ENCODE assay signal across 31 cellular contexts in genomic region chr4:114284629-114285028, GRCh38.
"Had no signal": no experiment of that assay in that cellular context is flagged by ENCODE, and none has a peak within 500 bp of the region (broad histone marks: within the 10 kb centered on the region; RNA-seq: fewer than 3 reads in every experiment).

No MANE protein-coding gene starts in this region.

- H3K36me3 ChIP-seq: SJCRH30, WERI-Rb-1 had no signal

- H3K4me1 Mint-ChIP-seq: activated CD4-positive, alpha-beta memory T cell treated with anti-CD3 and anti-CD28 coated beads, Interleukin-2, amount 10 ng/mL, durations not matched to agents 7 days and 5 days; activated CD8-positive, alpha-beta memory T cell treated with anti-CD3 and anti-CD28 coated beads, Interleukin-2, amount 10 ng/mL, durations not matched to agents 7 days and 5 days; activated naive CD4-positive, alpha-beta T cell treated with anti-CD3 and anti-CD28 coated beads, Interleukin-2, amount 10 ng/mL, durations not matched to agents 7 days and 5 days; activated naive CD8-positive, alpha-beta T cell treated with anti-CD3 and anti-CD28 coated beads, Interleukin-2, amount 50 U/mL, for 24 hours; brain had no signal

- H3K9me3 Mint-ChIP-seq: activated CD4-positive, alpha-beta memory T cell treated with anti-CD3 and anti-CD28 coated beads, Interleukin-2, amount 10 ng/mL, durations not matched to agents 7 days and 5 days; activated naive CD4-positive, alpha-beta T cell treated with anti-CD3 and anti-CD28 coated beads, Interleukin-2, amount 10 ng/mL, durations not matched to agents 7 days and 5 days; activated naive CD8-positive, alpha-beta T cell treated with anti-CD3 and anti-CD28 coated beads, Interleukin-2, amount 50 U/mL, for 24 hours had no signal

- H3K36me3 Mint-ChIP-seq: activated CD8-positive, alpha-beta memory T cell treated with anti-CD3 and anti-CD28 coated beads, Interleukin-2, amount 10 ng/mL, durations not matched to agents 7 days and 5 days; activated naive CD4-positive, alpha-beta T cell treated with anti-CD3 and anti-CD28 coated beads, Interleukin-2, amount 10 ng/mL, durations not matched to agents 7 days and 5 days; activated naive CD8-positive, alpha-beta T cell; brain had no signal

- DNase-seq: activated CD4-positive, alpha-beta memory T cell treated with anti-CD3 and anti-CD28 coated beads, Interleukin-2, amount 10 ng/mL, durations not matched to agents 7 days and 5 days; activated CD4-positive, alpha-beta T cell treated with anti-CD3 and anti-CD28 coated beads for 1 hour; activated CD4-positive, alpha-beta T cell treated with anti-CD3 and anti-CD28 coated beads for 48 hours; activated CD4-positive, CD25-positive, alpha-beta regulatory T cell; activated CD8-positive, alpha-beta memory T cell treated with anti-CD3 and anti-CD28 coated beads for 24 hours; activated CD8-positive, alpha-beta memory T cell treated with anti-CD3 and anti-CD28 coated beads, Interleukin-2, amount 10 ng/mL, durations not matched to agents 7 days and 5 days; activated CD8-positive, alpha-beta memory T cell treated with anti-CD3 and anti-CD28 coated beads, Interleukin-2, amount 50 U/mL, for 48 hours; activated effector memory CD4-positive, alpha-beta T cell treated with Interleukin-2 at 50 U/mL for 16 hours; activated naive CD4-positive, alpha-beta T cell treated with anti-CD3 and anti-CD28 coated beads, Interleukin-2, amount 10 ng/mL, durations not matched to agents 7 days and 5 days; activated naive CD8-positive, alpha-beta T cell treated with anti-CD3 and anti-CD28 coated beads, Interleukin-2, amount 50 U/mL, for 24 hours; activated T-cell treated with anti-CD3 and anti-CD28 coated beads, Interleukin-2, amount 50 U/mL, for 48 hours; anterior cingulate cortex; caudate nucleus; cerebellar nuclear complex; NCI-H1048; NCI-H1105 treated with DMSO at 0.1 percent for 48 hours; NCI-H1436; NCI-H1694; NCI-H1930; NCI-H2081 treated with DMSO at 0.1 percent for 48 hours; NCI-H226; NCI-H446 treated with DMSO at 0.1 percent for 48 hours; NCI-H524; SHP77; SJCRH30; T1000; WERI-Rb-1 had no signal

- H3K9me3 ChIP-seq: SJCRH30 had no signal

- H3K4me3 ChIP-seq: SJCRH30, SK-N-MC had no signal

- H3K27me3 ChIP-seq: SJCRH30 had no signal

- H3K27ac ChIP-seq: SJCRH30, SK-N-MC, WERI-Rb-1 had no signal

- H3K4me1 ChIP-seq: SJCRH30 had no signal

- H3K4me3 Mint-ChIP-seq: activated CD4-positive, alpha-beta memory T cell treated with anti-CD3 and anti-CD28 coated beads, Interleukin-2, amount 10 ng/mL, durations not matched to agents 7 days and 5 days; activated CD8-positive, alpha-beta memory T cell treated with anti-CD3 and anti-CD28 coated beads, Interleukin-2, amount 10 ng/mL, durations not matched to agents 7 days and 5 days; activated naive CD4-positive, alpha-beta T cell treated with anti-CD3 and anti-CD28 coated beads, Interleukin-2, amount 10 ng/mL, durations not matched to agents 7 days and 5 days; activated naive CD8-positive, alpha-beta T cell; activated naive CD8-positive, alpha-beta T cell treated with anti-CD3 and anti-CD28 coated beads, Interleukin-2, amount 50 U/mL, for 24 hours; brain had no signal

- H3K27me3 Mint-ChIP-seq: activated CD4-positive, alpha-beta memory T cell treated with anti-CD3 and anti-CD28 coated beads, Interleukin-2, amount 10 ng/mL, durations not matched to agents 7 days and 5 days; activated CD8-positive, alpha-beta memory T cell treated with anti-CD3 and anti-CD28 coated beads, Interleukin-2, amount 10 ng/mL, durations not matched to agents 7 days and 5 days had no signal

- ATAC-seq: activated CD8-positive, alpha-beta memory T cell treated with anti-CD3 and anti-CD28 coated beads, Interleukin-2, amount 10 ng/mL, durations not matched to agents 7 days and 5 days; activated naive CD8-positive, alpha-beta T cell treated with anti-CD3 and anti-CD28 coated beads, Interleukin-2, amount 50 U/mL, for 24 hours; Panc1 had no signal

- H3K27ac Mint-ChIP-seq: activated CD4-positive, alpha-beta memory T cell treated with anti-CD3 and anti-CD28 coated beads, Interleukin-2, amount 10 ng/mL, durations not matched to agents 7 days and 5 days; activated CD8-positive, alpha-beta memory T cell treated with anti-CD3 and anti-CD28 coated beads, Interleukin-2, amount 10 ng/mL, durations not matched to agents 7 days and 5 days; activated naive CD4-positive, alpha-beta T cell treated with anti-CD3 and anti-CD28 coated beads, Interleukin-2, amount 10 ng/mL, durations not matched to agents 7 days and 5 days; activated naive CD8-positive, alpha-beta T cell; activated naive CD8-positive, alpha-beta T cell treated with anti-CD3 and anti-CD28 coated beads, Interleukin-2, amount 50 U/mL, for 24 hours; brain had no signal
